ENCODE assay signal across 2 cellular contexts in genomic region chrX:107669276-107669675, GRCh38.
TF ChIP-seq lines count a peak whose summit lies in the region.

No MANE protein-coding gene starts in this region.

TF ChIP-seq in GM23338, 12 proteins besides CTCF, POLR2A, EP300 and RAD21:
- TF ChIP-seq, protein P1, sequence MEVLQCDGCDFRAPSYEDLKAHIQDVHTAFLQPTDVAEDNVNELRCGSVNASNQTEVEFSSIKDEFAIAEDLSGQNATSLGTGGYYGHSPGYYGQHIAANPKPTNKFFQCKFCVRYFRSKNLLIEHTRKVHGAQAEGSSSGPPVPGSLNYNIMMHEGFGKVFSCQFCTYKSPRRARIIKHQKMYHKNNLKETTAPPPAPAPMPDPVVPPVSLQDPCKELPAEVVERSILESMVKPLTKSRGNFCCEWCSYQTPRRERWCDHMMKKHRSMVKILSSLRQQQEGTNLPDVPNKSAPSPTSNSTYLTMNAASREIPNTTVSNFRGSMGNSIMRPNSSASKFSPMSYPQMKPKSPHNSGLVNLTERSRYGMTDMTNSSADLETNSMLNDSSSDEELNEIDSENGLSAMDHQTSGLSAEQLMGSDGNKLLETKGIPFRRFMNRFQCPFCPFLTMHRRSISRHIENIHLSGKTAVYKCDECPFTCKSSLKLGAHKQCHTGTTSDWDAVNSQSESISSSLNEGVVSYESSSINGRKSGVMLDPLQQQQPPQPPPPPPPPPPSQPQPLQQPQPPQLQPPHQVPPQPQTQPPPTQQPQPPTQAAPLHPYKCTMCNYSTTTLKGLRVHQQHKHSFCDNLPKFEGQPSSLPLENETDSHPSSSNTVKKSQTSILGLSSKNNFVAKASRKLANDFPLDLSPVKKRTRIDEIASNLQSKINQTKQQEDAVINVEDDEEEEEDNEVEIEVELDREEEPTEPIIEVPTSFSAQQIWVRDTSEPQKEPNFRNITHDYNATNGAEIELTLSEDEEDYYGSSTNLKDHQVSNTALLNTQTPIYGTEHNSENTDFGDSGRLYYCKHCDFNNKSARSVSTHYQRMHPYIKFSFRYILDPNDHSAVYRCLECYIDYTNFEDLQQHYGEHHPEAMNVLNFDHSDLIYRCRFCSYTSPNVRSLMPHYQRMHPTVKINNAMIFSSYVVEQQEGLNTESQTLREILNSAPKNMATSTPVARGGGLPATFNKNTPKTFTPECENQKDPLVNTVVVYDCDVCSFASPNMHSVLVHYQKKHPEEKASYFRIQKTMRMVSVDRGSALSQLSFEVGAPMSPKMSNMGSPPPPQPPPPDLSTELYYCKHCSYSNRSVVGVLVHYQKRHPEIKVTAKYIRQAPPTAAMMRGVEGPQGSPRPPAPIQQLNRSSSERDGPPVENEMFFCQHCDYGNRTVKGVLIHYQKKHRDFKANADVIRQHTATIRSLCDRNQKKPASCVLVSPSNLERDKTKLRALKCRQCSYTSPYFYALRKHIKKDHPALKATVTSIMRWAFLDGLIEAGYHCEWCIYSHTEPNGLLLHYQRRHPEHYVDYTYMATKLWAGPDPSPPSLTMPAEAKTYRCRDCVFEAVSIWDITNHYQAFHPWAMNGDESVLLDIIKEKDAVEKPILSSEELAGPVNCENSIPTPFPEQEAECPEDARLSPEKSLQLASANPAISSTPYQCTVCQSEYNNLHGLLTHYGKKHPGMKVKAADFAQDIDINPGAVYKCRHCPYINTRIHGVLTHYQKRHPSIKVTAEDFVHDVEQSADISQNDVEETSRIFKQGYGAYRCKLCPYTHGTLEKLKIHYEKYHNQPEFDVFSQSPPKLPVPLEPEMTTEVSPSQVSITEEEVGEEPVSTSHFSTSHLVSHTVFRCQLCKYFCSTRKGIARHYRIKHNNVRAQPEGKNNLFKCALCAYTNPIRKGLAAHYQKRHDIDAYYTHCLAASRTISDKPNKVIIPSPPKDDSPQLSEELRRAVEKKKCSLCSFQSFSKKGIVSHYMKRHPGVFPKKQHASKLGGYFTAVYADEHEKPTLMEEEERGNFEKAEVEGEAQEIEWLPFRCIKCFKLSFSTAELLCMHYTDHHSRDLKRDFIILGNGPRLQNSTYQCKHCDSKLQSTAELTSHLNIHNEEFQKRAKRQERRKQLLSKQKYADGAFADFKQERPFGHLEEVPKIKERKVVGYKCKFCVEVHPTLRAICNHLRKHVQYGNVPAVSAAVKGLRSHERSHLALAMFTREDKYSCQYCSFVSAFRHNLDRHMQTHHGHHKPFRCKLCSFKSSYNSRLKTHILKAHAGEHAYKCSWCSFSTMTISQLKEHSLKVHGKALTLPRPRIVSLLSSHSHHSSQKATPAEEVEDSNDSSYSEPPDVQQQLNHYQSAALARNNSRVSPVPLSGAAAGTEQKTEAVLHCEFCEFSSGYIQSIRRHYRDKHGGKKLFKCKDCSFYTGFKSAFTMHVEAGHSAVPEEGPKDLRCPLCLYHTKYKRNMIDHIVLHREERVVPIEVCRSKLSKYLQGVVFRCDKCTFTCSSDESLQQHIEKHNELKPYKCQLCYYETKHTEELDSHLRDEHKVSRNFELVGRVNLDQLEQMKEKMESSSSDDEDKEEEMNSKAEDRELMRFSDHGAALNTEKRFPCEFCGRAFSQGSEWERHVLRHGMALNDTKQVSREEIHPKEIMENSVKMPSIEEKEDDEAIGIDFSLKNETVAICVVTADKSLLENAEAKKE (CRISPR knock-in tag; IDR thresholded peaks at IDR 0.05): no peak
- TF ChIP-seq ZNF331 (CRISPR knock-in tag; IDR thresholded peaks at IDR 0.05; ENCODE audit: low read depth): no peak
- TF ChIP-seq ZNF114 (CRISPR knock-in tag; IDR thresholded peaks at IDR 0.05): no peak
- TF ChIP-seq EZH2 (IDR thresholded peaks at IDR 0.05; ENCODE audit: low read depth, unreplicated experiment): no peak
- no peak for TF ChIP-seq REST (IDR thresholded peaks at IDR 0.05; ENCODE audit: unreplicated experiment)
- no peak for TF ChIP-seq STAT1 (IDR thresholded peaks at IDR 0.05; ENCODE audit: unreplicated experiment)
- no peak for TF ChIP-seq EZH2phosphoT487 (IDR thresholded peaks at IDR 0.05; ENCODE audit: unreplicated experiment)

TF ChIP-seq in WTC11, 78 proteins besides CTCF, POLR2A, EP300 and RAD21 (continued from another document):
- TF ChIP-seq, protein P2, sequence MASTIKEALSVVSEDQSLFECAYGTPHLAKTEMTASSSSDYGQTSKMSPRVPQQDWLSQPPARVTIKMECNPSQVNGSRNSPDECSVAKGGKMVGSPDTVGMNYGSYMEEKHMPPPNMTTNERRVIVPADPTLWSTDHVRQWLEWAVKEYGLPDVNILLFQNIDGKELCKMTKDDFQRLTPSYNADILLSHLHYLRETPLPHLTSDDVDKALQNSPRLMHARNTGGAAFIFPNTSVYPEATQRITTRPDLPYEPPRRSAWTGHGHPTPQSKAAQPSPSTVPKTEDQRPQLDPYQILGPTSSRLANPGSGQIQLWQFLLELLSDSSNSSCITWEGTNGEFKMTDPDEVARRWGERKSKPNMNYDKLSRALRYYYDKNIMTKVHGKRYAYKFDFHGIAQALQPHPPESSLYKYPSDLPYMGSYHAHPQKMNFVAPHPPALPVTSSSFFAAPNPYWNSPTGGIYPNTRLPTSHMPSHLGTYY (CRISPR knock-in tag; IDR thresholded peaks at IDR 0.05): no peak
- TF ChIP-seq EMX1 (CRISPR knock-in tag; IDR thresholded peaks at IDR 0.05) (no peak), NFYB (CRISPR knock-in tag; conservative IDR thresholded peaks at IDR 0.05; ENCODE audit: low read depth) (no peak), HMGA2 (CRISPR knock-in tag; IDR thresholded peaks at IDR 0.05) (no peak)
- TF ChIP-seq, protein P3, sequence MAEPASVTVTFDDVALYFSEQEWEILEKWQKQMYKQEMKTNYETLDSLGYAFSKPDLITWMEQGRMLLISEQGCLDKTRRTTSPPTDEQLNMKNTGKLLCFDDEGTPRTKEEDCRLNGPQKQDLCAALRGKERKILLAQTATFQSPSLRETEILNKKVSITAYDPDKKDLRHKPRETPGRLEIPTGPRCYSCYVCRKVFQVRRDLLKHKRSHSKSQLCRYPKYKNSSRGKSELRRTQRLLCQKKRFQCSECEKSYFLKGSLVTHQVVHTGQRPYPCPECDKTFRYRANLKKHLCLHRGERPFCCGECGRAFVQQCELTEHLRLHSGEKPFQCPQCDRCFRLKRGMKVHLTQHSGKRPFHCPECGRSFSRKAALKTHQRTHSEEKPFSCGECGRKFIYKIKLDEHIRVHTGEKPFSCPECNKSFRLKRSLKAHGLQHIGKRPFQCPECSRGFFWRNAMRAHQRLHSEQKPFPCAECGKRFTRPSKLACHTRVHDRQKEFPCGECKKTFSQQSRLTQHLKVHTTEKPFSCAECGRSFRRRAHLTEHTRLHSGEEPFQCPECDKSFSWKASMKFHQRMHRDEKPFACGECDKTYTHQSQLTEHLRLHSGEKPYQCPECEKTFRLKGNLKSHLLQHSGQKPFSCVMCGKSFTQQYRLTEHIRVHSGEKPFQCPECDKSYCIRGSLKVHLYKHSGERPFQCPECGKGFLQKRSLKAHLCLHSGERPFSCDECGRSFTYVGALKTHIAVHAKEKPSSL (CRISPR knock-in tag; conservative IDR thresholded peaks at IDR 0.05): no peak
- TF ChIP-seq, protein P4, sequence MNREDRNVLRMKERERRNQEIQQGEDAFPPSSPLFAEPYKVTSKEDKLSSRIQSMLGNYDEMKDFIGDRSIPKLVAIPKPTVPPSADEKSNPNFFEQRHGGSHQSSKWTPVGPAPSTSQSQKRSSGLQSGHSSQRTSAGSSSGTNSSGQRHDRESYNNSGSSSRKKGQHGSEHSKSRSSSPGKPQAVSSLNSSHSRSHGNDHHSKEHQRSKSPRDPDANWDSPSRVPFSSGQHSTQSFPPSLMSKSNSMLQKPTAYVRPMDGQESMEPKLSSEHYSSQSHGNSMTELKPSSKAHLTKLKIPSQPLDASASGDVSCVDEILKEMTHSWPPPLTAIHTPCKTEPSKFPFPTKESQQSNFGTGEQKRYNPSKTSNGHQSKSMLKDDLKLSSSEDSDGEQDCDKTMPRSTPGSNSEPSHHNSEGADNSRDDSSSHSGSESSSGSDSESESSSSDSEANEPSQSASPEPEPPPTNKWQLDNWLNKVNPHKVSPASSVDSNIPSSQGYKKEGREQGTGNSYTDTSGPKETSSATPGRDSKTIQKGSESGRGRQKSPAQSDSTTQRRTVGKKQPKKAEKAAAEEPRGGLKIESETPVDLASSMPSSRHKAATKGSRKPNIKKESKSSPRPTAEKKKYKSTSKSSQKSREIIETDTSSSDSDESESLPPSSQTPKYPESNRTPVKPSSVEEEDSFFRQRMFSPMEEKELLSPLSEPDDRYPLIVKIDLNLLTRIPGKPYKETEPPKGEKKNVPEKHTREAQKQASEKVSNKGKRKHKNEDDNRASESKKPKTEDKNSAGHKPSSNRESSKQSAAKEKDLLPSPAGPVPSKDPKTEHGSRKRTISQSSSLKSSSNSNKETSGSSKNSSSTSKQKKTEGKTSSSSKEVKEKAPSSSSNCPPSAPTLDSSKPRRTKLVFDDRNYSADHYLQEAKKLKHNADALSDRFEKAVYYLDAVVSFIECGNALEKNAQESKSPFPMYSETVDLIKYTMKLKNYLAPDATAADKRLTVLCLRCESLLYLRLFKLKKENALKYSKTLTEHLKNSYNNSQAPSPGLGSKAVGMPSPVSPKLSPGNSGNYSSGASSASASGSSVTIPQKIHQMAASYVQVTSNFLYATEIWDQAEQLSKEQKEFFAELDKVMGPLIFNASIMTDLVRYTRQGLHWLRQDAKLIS (CRISPR knock-in tag; IDR thresholded peaks at IDR 0.05; ENCODE audit: borderline replicate concordance): no peak
